13 cellular contexts compared by ENCODE assay signal in genomic region chr19:6674408-6674807, GRCh38. TPM values are rescaled to one million over a fixed set of nuclear protein-coding genes. Genes with fewer than 3 reads are reported as not detected.
A peak's percentile ranks its signal among the peaks of the same experiment; 100 is the strongest.
DNase-seq lines count a peak whose midpoint lies in the region; ATAC-seq and TF ChIP-seq lines count a peak whose summit lies in the region.
"Not testable (repeated sequence)": the region's sequence is repeated elsewhere in the genome, so short reads cannot be mapped to it uniquely, and the experiment has no call there.
"Had no signal": no experiment of that assay in that cellular context is flagged by ENCODE, and none has a peak within 500 bp of the region (broad histone marks: within the 10 kb centered on the region; RNA-seq: fewer than 3 reads in every experiment).

No MANE protein-coding gene starts in this region.

- peak overlapping the region; percentile 78 to 97 (median 81) for H3K27ac Mint-ChIP-seq in CD4-positive, CD25-positive, alpha-beta regulatory T cell
- H3K27ac Mint-ChIP-seq in H9, result not testable (repeated sequence)
- H3K27ac Mint-ChIP-seq in activated CD4-positive, alpha-beta T cell treated with anti-CD3 and anti-CD28 coated beads, Interleukin-2, amount 10 ng/mL, durations not matched to agents 24 days and 14 days, result peak overlapping the region; percentile 93
- H3K27ac Mint-ChIP-seq in activated naive CD4-positive, alpha-beta T cell treated with anti-CD3 and anti-CD28 coated beads for 36 hours, result peak overlapping the region; percentile 77
- H3K27ac Mint-ChIP-seq in central memory CD8-positive, alpha-beta T cell (ENCODE audit: low read depth), result peak overlapping the region; percentile 77
- peak overlapping the region in 3 of 10 donors; percentile 27 to 80 (median 75) for H3K27ac Mint-ChIP-seq in naive thymus-derived CD8-positive, alpha-beta T cell
- peak overlapping the region; percentile 95 for H3K27ac Mint-ChIP-seq in stimulated activated naive CD8-positive, alpha-beta T cell treated with anti-CD3 and anti-CD28 coated beads, Interleukin-15, Interleukin-2, amounts not matched to agents 100 ng/mL and 50 ng/mL, for 24 hours

- not testable (repeated sequence) for H2AK5ac ChIP-seq in H9 (ENCODE audit: insufficient read length, low read length)

- H4K5ac ChIP-seq in H9 (ENCODE audit: insufficient read length, low read depth, low read length), result not testable (repeated sequence)

- H3K27me3 ChIP-seq in CD4-positive, CD25-positive, alpha-beta regulatory T cell (ENCODE audit: control insufficient read depth, insufficient read depth, low read length); H9 (ENCODE audit: insufficient read depth, low read length); NT2/D1 (ENCODE audit: insufficient read depth, insufficient read length): not testable (repeated sequence)

- WGBS in H9 (ENCODE audit: extremely low coverage, insufficient read length, low lambda C conversion rate), result no CpG with 5 or more reads among the region's 6 CpGs

- peaks cover 23 to 74% (median 45%) of the 10 kb centered on the region in 4 donors for H3K4me1 Mint-ChIP-seq in CD4-positive, CD25-positive, alpha-beta regulatory T cell
- H3K4me1 Mint-ChIP-seq in H9, result peaks cover 25 to 26% of the 10 kb centered on the region in 2 experiments
- peaks cover 65% of the 10 kb centered on the region for H3K4me1 Mint-ChIP-seq in activated CD4-positive, alpha-beta T cell treated with anti-CD3 and anti-CD28 coated beads, Interleukin-2, amount 10 ng/mL, durations not matched to agents 24 days and 14 days
- H3K4me1 Mint-ChIP-seq in activated naive CD4-positive, alpha-beta T cell treated with anti-CD3 and anti-CD28 coated beads for 36 hours (ENCODE audit: low read depth), result peaks cover 73% of the 10 kb centered on the region
- peaks cover 69% of the 10 kb centered on the region for H3K4me1 Mint-ChIP-seq in central memory CD8-positive, alpha-beta T cell
- peaks cover 29 to 52% (median 48%) of the 10 kb centered on the region in 4 donors for H3K4me1 Mint-ChIP-seq in naive thymus-derived CD8-positive, alpha-beta T cell
- peaks cover 83% of the 10 kb centered on the region for H3K4me1 Mint-ChIP-seq in stimulated activated naive CD8-positive, alpha-beta T cell treated with anti-CD3 and anti-CD28 coated beads, Interleukin-15, Interleukin-2, amounts not matched to agents 100 ng/mL and 50 ng/mL, for 24 hours (ENCODE audit: low read depth)

- not testable (repeated sequence) for H3K36me3 Mint-ChIP-seq in CD4-positive, CD25-positive, alpha-beta regulatory T cell; activated naive CD4-positive, alpha-beta T cell treated with anti-CD3 and anti-CD28 coated beads for 36 hours (ENCODE audit: low read depth); naive thymus-derived CD8-positive, alpha-beta T cell
- H3K36me3 Mint-ChIP-seq in H9 (ENCODE audit: insufficient read depth in 1 of 3, low read depth in 3 of 3), result peaks cover 0 to 13% (median 2%) of the 10 kb centered on the region in 3 experiments; a peak in 3 of 7 replicates
- H3K36me3 Mint-ChIP-seq in activated CD4-positive, alpha-beta T cell treated with anti-CD3 and anti-CD28 coated beads, Interleukin-2, amount 10 ng/mL, durations not matched to agents 24 days and 14 days (ENCODE audit: low read depth), result peaks cover 16% of the 10 kb centered on the region
- peaks cover 12% of the 10 kb centered on the region for H3K36me3 Mint-ChIP-seq in central memory CD8-positive, alpha-beta T cell (ENCODE audit: insufficient read depth)
- H3K36me3 Mint-ChIP-seq in stimulated activated naive CD8-positive, alpha-beta T cell treated with anti-CD3 and anti-CD28 coated beads, Interleukin-15, Interleukin-2, amounts not matched to agents 100 ng/mL and 50 ng/mL, for 24 hours (ENCODE audit: low read depth), result peaks cover 16% of the 10 kb centered on the region

- H3K23ac ChIP-seq in H9 (ENCODE audit: insufficient read length, low read depth, low read length), result not testable (repeated sequence)

- H3K79me2 ChIP-seq in H9 (ENCODE audit: insufficient read depth, low read length), result not testable (repeated sequence)

- H3K56ac ChIP-seq in H9 (ENCODE audit: insufficient read length, low read depth, low read length), result not testable (repeated sequence)

- H3T11ph ChIP-seq in H9 (ENCODE audit: low read length), result not testable (repeated sequence)

- H3K79me1 ChIP-seq in H9 (ENCODE audit: insufficient read depth, low read depth, low read length, poor library complexity, severe bottlenecking), result not testable (repeated sequence)

- not testable (repeated sequence) for H3K9me3 ChIP-seq in CD4-positive, CD25-positive, alpha-beta regulatory T cell (ENCODE audit: control insufficient read depth in 2 of 2, low read length in 2 of 2); H9 (ENCODE audit: control insufficient read depth, low read depth, low read length); NT2/D1 (ENCODE audit: insufficient read depth, low read length)

- not testable (repeated sequence) for H3K9ac ChIP-seq in H9 (ENCODE audit: extremely low read depth, insufficient read length, low read length)
- H3K9ac ChIP-seq in NT2/D1 (ENCODE audit: insufficient read length, low read depth), result peak overlapping the region; percentile 66

- H2BK5ac ChIP-seq in H9 (ENCODE audit: insufficient read length, low read length), result not testable (repeated sequence)

- POLR2A ChIA-PET in naive thymus-derived CD8-positive, alpha-beta T cell (lab: Charles Lee), result interaction anchor here (0.6 to 0.7 kb wide), 2 partner anchors 143 to 372 kb away, joined by 3 read pairs; no protein-coding TSS in a partner anchor

- not testable (repeated sequence) for H2BK20ac ChIP-seq in H9 (ENCODE audit: low read depth, low read length, poor library complexity, severe bottlenecking)

- H3K14ac ChIP-seq in H9 (ENCODE audit: insufficient read depth, low read length), result 0 out of 2 replicates have a peak overlapping the region, but pooled peaks have one; percentile 42

- not testable (repeated sequence) for ATAC-seq in CD4-positive, CD25-positive, alpha-beta regulatory T cell (ENCODE audit: low read depth in 2 of 2); central memory CD8-positive, alpha-beta T cell (replicated peaks; ENCODE audit: extremely low read depth, poor library complexity, severe bottlenecking); naive thymus-derived CD8-positive, alpha-beta T cell

- H3K4me2 ChIP-seq in H9 (ENCODE audit: insufficient read depth, insufficient read length, low read length), result peak overlapping the region; percentile 2

- not testable (repeated sequence) for H4K91ac ChIP-seq in H9 (ENCODE audit: insufficient read length, low read depth, low read length)

- H2AFZ ChIP-seq in H9 (ENCODE audit: low read length), result not testable (repeated sequence)

- not testable (repeated sequence) for H4K8ac ChIP-seq in H9 (replicated peaks; ENCODE audit: insufficient read length, low read depth, low read length)

- not testable (repeated sequence) for H3K23me2 ChIP-seq in H9 (ENCODE audit: insufficient read length, low read depth, low read length, poor library complexity, severe bottlenecking)

- not testable (repeated sequence) for TF ChIP-seq CTCF in H9 (conservative IDR thresholded peaks at IDR 0.05)

- H2BK15ac ChIP-seq in H9 (ENCODE audit: low read depth, low read length), result not testable (repeated sequence)

- peak overlapping the region; percentile 33 for H3K18ac ChIP-seq in H9 (ENCODE audit: insufficient read length, low read depth, low read length)

- H2BK12ac ChIP-seq in H9 (ENCODE audit: insufficient read length, low read depth, low read length), result not testable (repeated sequence)

- H3K36me3 ChIP-seq in CD4-positive, CD25-positive, alpha-beta regulatory T cell (ENCODE audit: control insufficient read depth, insufficient read depth, low read length); NT2/D1 (ENCODE audit: insufficient read depth, insufficient read length, low read length): not testable (repeated sequence)

- not testable (repeated sequence) for DNase-seq in CD4-positive, CD25-positive, alpha-beta regulatory T cell; H9; NT2/D1 (ENCODE audit: low read depth, low spot score); activated CD4-positive, alpha-beta T cell treated with anti-CD3 and anti-CD28 coated beads, Interleukin-2, amount 10 ng/mL, durations not matched to agents 24 days and 14 days; activated naive CD4-positive, alpha-beta T cell treated with anti-CD3 and anti-CD28 coated beads for 36 hours; central memory CD8-positive, alpha-beta T cell (ENCODE audit: low spot score in 2 of 2); naive thymus-derived CD8-positive, alpha-beta T cell

- H2BK120ac ChIP-seq in H9 (ENCODE audit: low read depth, low read length, poor library complexity, severe bottlenecking), result not testable (repeated sequence)

- peak overlapping the region; percentile 11 for H3K4me3 ChIP-seq in CD4-positive, CD25-positive, alpha-beta regulatory T cell (ENCODE audit: low read depth, low read length)
- H3K4me3 ChIP-seq in NT2/D1 (ENCODE audit: insufficient read length, low read depth), result not testable (repeated sequence)

- H3K27ac ChIP-seq in CD4-positive, CD25-positive, alpha-beta regulatory T cell (ENCODE audit: insufficient read depth, low read length, poor library complexity, severe bottlenecking), result peak overlapping the region; percentile 56
- H3K27ac ChIP-seq in H9 (ENCODE audit: insufficient read length, low read depth, low read length), result not testable (repeated sequence)

- not testable (repeated sequence) for H4K20me1 ChIP-seq in H9 (ENCODE audit: control insufficient read depth, insufficient read depth, insufficient read length)

- H3K27me3 Mint-ChIP-seq in CD4-positive, CD25-positive, alpha-beta regulatory T cell; H9 (ENCODE audit: low read depth); activated CD4-positive, alpha-beta T cell treated with anti-CD3 and anti-CD28 coated beads, Interleukin-2, amount 10 ng/mL, durations not matched to agents 24 days and 14 days; activated naive CD4-positive, alpha-beta T cell treated with anti-CD3 and anti-CD28 coated beads for 36 hours (ENCODE audit: low read depth); central memory CD8-positive, alpha-beta T cell; naive thymus-derived CD8-positive, alpha-beta T cell; stimulated activated naive CD8-positive, alpha-beta T cell treated with anti-CD3 and anti-CD28 coated beads, Interleukin-15, Interleukin-2, amounts not matched to agents 100 ng/mL and 50 ng/mL, for 24 hours: not testable (repeated sequence)

- CTCF ChIA-PET in activated naive CD4-positive, alpha-beta T cell treated with anti-CD3 and anti-CD28 coated beads for 36 hours (lab: Charles Lee), result interaction anchor here (1.0 to 3.2 kb wide), 11 partner anchors 10 to 98 kb away, joined by 3 to 17 read pairs (median 4); partner anchors contain the start of gene VAV1

- not testable (repeated sequence) for H3K9me3 Mint-ChIP-seq in CD4-positive, CD25-positive, alpha-beta regulatory T cell; activated naive CD4-positive, alpha-beta T cell treated with anti-CD3 and anti-CD28 coated beads for 36 hours; central memory CD8-positive, alpha-beta T cell; naive thymus-derived CD8-positive, alpha-beta T cell
- peaks cover 0 to 64% of the 10 kb centered on the region in 2 experiments; a peak in 2 of 5 replicates for H3K9me3 Mint-ChIP-seq in H9
- peaks cover 11% of the 10 kb centered on the region for H3K9me3 Mint-ChIP-seq in activated CD4-positive, alpha-beta T cell treated with anti-CD3 and anti-CD28 coated beads, Interleukin-2, amount 10 ng/mL, durations not matched to agents 24 days and 14 days
- H3K9me3 Mint-ChIP-seq in stimulated activated naive CD8-positive, alpha-beta T cell treated with anti-CD3 and anti-CD28 coated beads, Interleukin-15, Interleukin-2, amounts not matched to agents 100 ng/mL and 50 ng/mL, for 24 hours, result peaks cover 14% of the 10 kb centered on the region

- intact Hi-C loops in activated CD4-positive, alpha-beta T cell treated with anti-CD3 and anti-CD28 coated beads, Interleukin-2, amount 10 ng/mL, durations not matched to agents 24 days and 14 days (cut with micrococcal nuclease), result loop anchor here (1.0 to 2.0 kb wide), 3 partner anchors 13 to 62 kb away; partner anchors contain the start of gene GPR108
- intact Hi-C loops in activated naive CD4-positive, alpha-beta T cell treated with anti-CD3 and anti-CD28 coated beads for 36 hours (cut with micrococcal nuclease), result loop anchor here (2.0 kb wide), 2 partner anchors 42 to 62 kb away; partner anchors contain the start of gene GPR108

- H3K4me3 Mint-ChIP-seq in CD4-positive, CD25-positive, alpha-beta regulatory T cell, result peak overlapping the region; percentile 61 to 82 (median 78)
- H3K4me3 Mint-ChIP-seq in H9, result not testable (repeated sequence)
- peak overlapping the region; percentile 71 for H3K4me3 Mint-ChIP-seq in activated CD4-positive, alpha-beta T cell treated with anti-CD3 and anti-CD28 coated beads, Interleukin-2, amount 10 ng/mL, durations not matched to agents 24 days and 14 days
- H3K4me3 Mint-ChIP-seq in activated naive CD4-positive, alpha-beta T cell treated with anti-CD3 and anti-CD28 coated beads for 36 hours, result peak overlapping the region; percentile 34
- H3K4me3 Mint-ChIP-seq in central memory CD8-positive, alpha-beta T cell, result peak overlapping the region; percentile 70
- peak overlapping the region in 6 of 10 donors; percentile 40 to 66 (median 50) for H3K4me3 Mint-ChIP-seq in naive thymus-derived CD8-positive, alpha-beta T cell
- peak overlapping the region; percentile 75 for H3K4me3 Mint-ChIP-seq in stimulated activated naive CD8-positive, alpha-beta T cell treated with anti-CD3 and anti-CD28 coated beads, Interleukin-15, Interleukin-2, amounts not matched to agents 100 ng/mL and 50 ng/mL, for 24 hours

- peaks cover 39% of the 10 kb centered on the region for H3K4me1 ChIP-seq in CD4-positive, CD25-positive, alpha-beta regulatory T cell (ENCODE audit: control insufficient read depth, insufficient read depth, low read length, poor library complexity, severe bottlenecking)
- not testable (repeated sequence) for H3K4me1 ChIP-seq in H9 (ENCODE audit: insufficient read depth, low read length)
- peaks cover 11% of the 10 kb centered on the region for H3K4me1 ChIP-seq in NT2/D1 (ENCODE audit: insufficient read depth, insufficient read length)

- not testable (repeated sequence) for H3K4ac ChIP-seq in H9 (ENCODE audit: low read depth, low read length)

RNA-seq across cellular contexts. Expression of gene TNFSF14, which starts 4.4 kb away (rescaled TPM):
- total RNA-seq in CD4-positive, CD25-positive, alpha-beta regulatory T cell, result 8.4 TPM
- 1 to 10 TPM; 2.6 to 8.9 (median 5.4) TPM for polyA plus RNA-seq in CD4-positive, CD25-positive, alpha-beta regulatory T cell
- not detected in 2 replicates for total RNA-seq in H9 (2021)
- 172 and 173 TPM in 2 replicates for total RNA-seq in activated CD4-positive, alpha-beta T cell treated with anti-CD3 and anti-CD28 coated beads, Interleukin-2, amount 10 ng/mL, durations not matched to agents 24 days and 14 days
- total RNA-seq in activated naive CD4-positive, alpha-beta T cell treated with anti-CD3 and anti-CD28 coated beads for 36 hours, result 10 to 100 TPM; 13.1 to 14.5 TPM
- 1 to 10 TPM; 1.5 to 1.6 TPM for total RNA-seq in naive thymus-derived CD8-positive, alpha-beta T cell
- 1 to 10 TPM; 2.0 to 4.9 (median 3.4) TPM for polyA plus RNA-seq in naive thymus-derived CD8-positive, alpha-beta T cell
- total RNA-seq: epithelial cell of proximal tubule, HFFc6, osteocyte, suprapubic skin had no signal

RNA-seq across cellular contexts. Expression of gene C3, which starts 46.0 kb away (rescaled TPM):
- not detected for total RNA-seq in CD4-positive, CD25-positive, alpha-beta regulatory T cell
- not detected for polyA plus RNA-seq in CD4-positive, CD25-positive, alpha-beta regulatory T cell
- total RNA-seq in H9 (2021), result 4.9 and 5.9 TPM in 2 replicates
- total RNA-seq in activated CD4-positive, alpha-beta T cell treated with anti-CD3 and anti-CD28 coated beads, Interleukin-2, amount 10 ng/mL, durations not matched to agents 24 days and 14 days, result 4.8 and 5.3 TPM in 2 replicates
- under 1 TPM; 0.81 to 0.94 TPM for total RNA-seq in activated naive CD4-positive, alpha-beta T cell treated with anti-CD3 and anti-CD28 coated beads for 36 hours
- total RNA-seq in naive thymus-derived CD8-positive, alpha-beta T cell, result 1 to 10 TPM in 1 of 2 experiments, under 1 TPM in 1; 0.80 to 2.4 TPM
- polyA plus RNA-seq in naive thymus-derived CD8-positive, alpha-beta T cell, result not detected
- polyA plus RNA-seq: IgD-negative memory B cell had no signal

Comparison
In these comparisons a context has a peak if more than half of its experiments do, and no peak if none do; other contexts are left out.
1. RNA of gene TNFSF14, which starts 4.4 kb away (total RNA-seq): 172 to 173 TPM in activated CD4-positive, alpha-beta T cell treated with anti-CD3 and anti-CD28 coated beads, Interleukin-2, amount 10 ng/mL, durations not matched to agents 24 days and 14 days; 13.1 to 14.5 TPM in activated naive CD4-positive, alpha-beta T cell treated with anti-CD3 and anti-CD28 coated beads for 36 hours, 8.4 TPM in CD4-positive, CD25-positive, alpha-beta regulatory T cell (single experiment), 1.5 to 1.6 TPM in naive thymus-derived CD8-positive, alpha-beta T cell and not detected in H9; every median in the first group is over 10 times any median in the second.